ENCODE assay signal across 16 cellular contexts in genomic region chr2:189297446-189297845, GRCh38.
DNase-seq lines count a peak whose midpoint lies in the region; ATAC-seq, FAIRE-seq and TF ChIP-seq lines count a peak whose summit lies in the region.
"Had no signal": no experiment of that assay in that cellular context is flagged by ENCODE, and none has a peak within 500 bp of the region (broad histone marks: within the 10 kb centered on the region; RNA-seq: fewer than 3 reads in every experiment).

No MANE protein-coding gene starts in this region.

- in situ Hi-C loops in astrocyte of the cerebellum (cut with HindIII; ENCODE audit: low sequenced_read_pairs): no loop called here

- H3K4me3 Mint-ChIP-seq in CD8-positive, alpha-beta T cell: peak overlapping the region; percentile 36
- H3K4me3 Mint-ChIP-seq in naive thymus-derived CD8-positive, alpha-beta T cell: peak overlapping the region in 9 of 10 donors; percentile 11 to 77 (median 57)
- H3K4me3 Mint-ChIP-seq: central memory CD8-positive, alpha-beta T cell; natural killer cell treated with Interleukin-12 subunit alpha and Interleukin-12 subunit beta and Interleukin-15 and Interleukin-18, amount 100 ng/mL, for 72 hours; WTC11 had no signal

- intact Hi-C loops in CD8-positive, alpha-beta T cell (cut with DNase I, micrococcal nuclease): no loop called here
- intact Hi-C loops in left ventricle myocardium superior (cut with micrococcal nuclease): no loop called here

- peaks cover 70% of the 10 kb centered on the region for H3K4me1 ChIP-seq in CD8-positive, alpha-beta T cell (ENCODE audit: insufficient read depth, low read length)
- H3K4me1 ChIP-seq: stomach had no signal

- ATAC-seq in CD8-positive, alpha-beta T cell: peak; percentile 51
- ATAC-seq in naive thymus-derived CD8-positive, alpha-beta T cell: peak; percentile 50 to 64
- ATAC-seq in left ventricle myocardium superior: no peak
- ATAC-seq in HG02970 (IDR thresholded peaks at IDR 0.05; ENCODE audit: low FRiP score, unreplicated experiment): no peak
- ATAC-seq: natural killer cell treated with Interleukin-12 subunit alpha and Interleukin-12 subunit beta and Interleukin-15 and Interleukin-18, amount 100 ng/mL, for 72 hours; right cardiac atrium; WTC11 had no signal

- no peaks in the 10 kb centered on the region for H3K9me3 ChIP-seq in CD8-positive, alpha-beta T cell (ENCODE audit: low read length)
- H3K9me3 ChIP-seq in KOPT-K1 (ENCODE audit: insufficient read depth, low read length, poor library complexity, severe bottlenecking): no peaks in the 10 kb centered on the region
- H3K9me3 ChIP-seq: stomach had no signal

- POLR2A ChIA-PET in CD8-positive, alpha-beta T cell (lab: Charles Lee): interaction anchor here (0.7 kb wide), 2 partner anchors 170 to 326 kb away, joined by 3 read pairs; no protein-coding TSS in a partner anchor
- POLR2A ChIA-PET in naive thymus-derived CD8-positive, alpha-beta T cell (lab: Charles Lee): no interaction called here

- no peak for FAIRE-seq in GM19239 (lab: Jason Lieb, UNC)

- no peak for DNase-seq in CD8-positive, alpha-beta T cell
- DNase-seq in astrocyte of the cerebellum (ENCODE audit: low read depth) (peak; percentile 92), left ventricle myocardium superior (no peak), DMS153 (lab: John Stamatoyannopoulos, UW) (no peak), GM19239 (ENCODE audit: insufficient read length, low spot score) (no peak)
- peak in 2 of 10 donors; percentile 51 to 52 for DNase-seq in naive thymus-derived CD8-positive, alpha-beta T cell
- DNase-seq: NCI-H1092 treated with DMSO at 0.1 percent for 48 hours, NCI-H345, right cardiac atrium, stomach had no signal

- H3K36me3 Mint-ChIP-seq in CD8-positive, alpha-beta T cell: no peaks in the 10 kb centered on the region
- peaks cover 0 to 2% (median 0%) of the 10 kb centered on the region in 3 donors for H3K36me3 Mint-ChIP-seq in naive thymus-derived CD8-positive, alpha-beta T cell
- H3K36me3 Mint-ChIP-seq: natural killer cell treated with Interleukin-12 subunit alpha and Interleukin-12 subunit beta and Interleukin-15 and Interleukin-18, amount 100 ng/mL, for 72 hours; WTC11 had no signal

- CTCF ChIA-PET in CD8-positive, alpha-beta T cell (lab: Charles Lee): interaction anchor here (0.9 kb wide), 1 partner anchor 9 kb away, joined by 4 read pairs; no protein-coding TSS in a partner anchor

- no peaks in the 10 kb centered on the region for H3K36me3 ChIP-seq in CD8-positive, alpha-beta T cell (ENCODE audit: insufficient read depth, low read length)
- no peaks in the 10 kb centered on the region for H3K36me3 ChIP-seq in KOPT-K1 (ENCODE audit: insufficient read depth, low read length)
- H3K36me3 ChIP-seq: stomach had no signal

- TF ChIP-seq CTCF in CD8-positive, alpha-beta T cell (IDR thresholded peaks at IDR 0.05): no peak
- TF ChIP-seq CTCF in astrocyte of the cerebellum (IDR thresholded peaks at IDR 0.05; ENCODE audit: low read depth, low read length, missing control alignments): no peak

- peak overlapping the region; percentile 37 for H3K27ac Mint-ChIP-seq in CD8-positive, alpha-beta T cell
- H3K27ac Mint-ChIP-seq in naive thymus-derived CD8-positive, alpha-beta T cell: peak overlapping the region in 3 of 10 donors; percentile 24 to 87 (median 26)
- H3K27ac Mint-ChIP-seq: natural killer cell treated with Interleukin-12 subunit alpha and Interleukin-12 subunit beta and Interleukin-15 and Interleukin-18, amount 100 ng/mL, for 72 hours; WTC11 had no signal

- no peak overlapping the region for H3K27ac ChIP-seq in CD8-positive, alpha-beta T cell (ENCODE audit: low read depth, low read length)
- peak overlapping the region; percentile 40 for H3K27ac ChIP-seq in KOPT-K1 (ENCODE audit: low read depth, low read length, poor library complexity, severe bottlenecking)
- H3K27ac ChIP-seq: C4-2B, stomach had no signal

- H3K4me1 Mint-ChIP-seq in CD8-positive, alpha-beta T cell (ENCODE audit: low read depth): peaks cover 68% of the 10 kb centered on the region
- peaks cover 21 to 69% (median 65%) of the 10 kb centered on the region in 4 donors for H3K4me1 Mint-ChIP-seq in naive thymus-derived CD8-positive, alpha-beta T cell
- H3K4me1 Mint-ChIP-seq: WTC11 had no signal

- H3K27me3 Mint-ChIP-seq in CD8-positive, alpha-beta T cell (ENCODE audit: low read depth): no peaks in the 10 kb centered on the region
- no peaks in the 10 kb centered on the region for H3K27me3 Mint-ChIP-seq in naive thymus-derived CD8-positive, alpha-beta T cell
- H3K27me3 Mint-ChIP-seq: central memory CD8-positive, alpha-beta T cell; natural killer cell treated with Interleukin-12 subunit alpha and Interleukin-12 subunit beta and Interleukin-15 and Interleukin-18, amount 100 ng/mL, for 72 hours had no signal

- no peak overlapping the region for H3K4me3 ChIP-seq in CD8-positive, alpha-beta T cell (ENCODE audit: low read depth, low read length)
- no peak overlapping the region for H3K4me3 ChIP-seq in astrocyte of the cerebellum (ENCODE audit: low read depth, low read length)
- H3K4me3 ChIP-seq: stomach had no signal

- H3K27me3 ChIP-seq in CD8-positive, alpha-beta T cell (ENCODE audit: insufficient read depth, low read length): no peaks in the 10 kb centered on the region
- H3K27me3 ChIP-seq: stomach had no signal

- H3K9me3 Mint-ChIP-seq in CD8-positive, alpha-beta T cell: peaks cover 1% of the 10 kb centered on the region
- H3K9me3 Mint-ChIP-seq in naive thymus-derived CD8-positive, alpha-beta T cell: peaks cover 0 to 3% (median 0%) of the 10 kb centered on the region in 9 donors
- H3K9me3 Mint-ChIP-seq: central memory CD8-positive, alpha-beta T cell; natural killer cell treated with Interleukin-12 subunit alpha and Interleukin-12 subunit beta and Interleukin-15 and Interleukin-18, amount 100 ng/mL, for 72 hours; WTC11 had no signal

Comparison
In these comparisons a context has a peak if more than half of its experiments do, and no peak if none do; other contexts are left out.
1. ATAC-seq: peak in CD8-positive, alpha-beta T cell (single experiment) and naive thymus-derived CD8-positive, alpha-beta T cell (2 of 2); none in left ventricle myocardium superior (single experiment) and HG02970 (single experiment).